10 cellular contexts compared by ENCODE assay signal in genomic region chr5:151775025-151775606, GRCh38. TPM values are rescaled to one million over a fixed set of nuclear protein-coding genes. Genes with fewer than 3 reads are reported as not detected.
DNase-seq lines count a peak whose midpoint lies in the region; ATAC-seq and TF ChIP-seq lines count a peak whose summit lies in the region.
"Had no signal": no experiment of that assay in that cellular context is flagged by ENCODE, and none has a peak within 500 bp of the region (broad histone marks: within the 10 kb centered on the region; RNA-seq: fewer than 3 reads in every experiment).

No MANE protein-coding gene starts in this region.

- H3K27me3 Mint-ChIP-seq in T-cell (no peaks in the 10 kb centered on the region), endothelial cell (ENCODE audit: unreplicated experiment) (peaks cover 9% of the 10 kb centered on the region)

- H3K4me1 Mint-ChIP-seq in T-cell (peaks cover 72 to 81% (median 74%) of the 10 kb centered on the region in 3 donors), endothelial cell (ENCODE audit: unreplicated experiment) (peaks cover 41% of the 10 kb centered on the region)

- CTCF ChIA-PET in T-cell (lab: Charles Lee): no interaction called here

- peaks cover 45% of the 10 kb centered on the region for H3K4me1 ChIP-seq in cardiac muscle cell (ENCODE audit: low read depth)
- H3K4me1 ChIP-seq in right atrium auricular region: peaks cover 0 to 73% of the 10 kb centered on the region in 2 donors
- peaks cover 21% of the 10 kb centered on the region for H3K4me1 ChIP-seq in iPS-18a (ENCODE audit: control insufficient read depth, low read depth, low read length)
- H3K4me1 ChIP-seq in transverse colon: peaks cover 22 to 79% (median 56%) of the 10 kb centered on the region in 4 donors

- H3K9me3 ChIP-seq in cardiac muscle cell (ENCODE audit: low read depth) (no peaks in the 10 kb centered on the region), right atrium auricular region (no peaks in the 10 kb centered on the region), iPS-18a (ENCODE audit: control insufficient read depth, low read depth, low read length) (no peaks in the 10 kb centered on the region), transverse colon (no peaks in the 10 kb centered on the region)
- H3K9me3 ChIP-seq: ovary had no signal

- H3K4me3 ChIP-seq in cardiac muscle cell (peak overlapping the region; percentile 10), right atrium auricular region (no peak overlapping the region), iPS-18a (ENCODE audit: low read length) (peak overlapping the region; percentile 93), transverse colon (no peak overlapping the region)
- H3K4me3 ChIP-seq: ovary had no signal

- TF ChIP-seq CTCF in cardiac muscle cell (IDR thresholded peaks at IDR 0.05; ENCODE audit: low read depth, low read length) (no peak), right atrium auricular region (IDR thresholded peaks at IDR 0.05) (no peak), transverse colon (IDR thresholded peaks at IDR 0.05) (no peak), endothelial cell (IDR thresholded peaks at IDR 0.05; ENCODE audit: unreplicated experiment) (no peak)

- 16 to 26% methylated on average over 3 of the region's 3 CpGs for WGBS in transverse colon (ENCODE audit: low coverage in 1 of 2), 2 donors

- POLR2A ChIA-PET in T-cell (lab: Charles Lee): interaction anchor here (0.6 to 1.8 kb wide), 2 partner anchors 16 to 24 kb away, joined by 3 to 6 read pairs; no protein-coding TSS in a partner anchor

- H3K27ac Mint-ChIP-seq in T-cell: peak overlapping the region; percentile 24 to 61
- H3K27ac Mint-ChIP-seq in endothelial cell (ENCODE audit: unreplicated experiment): no peak overlapping the region

- H3K36me3 Mint-ChIP-seq in T-cell: peaks cover 28% of the 10 kb centered on the region
- H3K36me3 Mint-ChIP-seq in endothelial cell (ENCODE audit: low read depth, unreplicated experiment): peaks cover 14% of the 10 kb centered on the region

- peak overlapping the region in 2 of 3 donors; percentile 55 to 79 for H3K4me3 Mint-ChIP-seq in T-cell
- H3K4me3 Mint-ChIP-seq in endothelial cell (ENCODE audit: unreplicated experiment): no peak overlapping the region

- TF ChIP-seq EP300 in transverse colon (IDR thresholded peaks at IDR 0.05; ENCODE audit: low read depth): no peak

- ATAC-seq in T-cell (replicated peaks in 1 of 4) (no peak), HG02623 (IDR thresholded peaks at IDR 0.05; ENCODE audit: unreplicated experiment) (no peak)

- intact Hi-C loops in transverse colon (cut with DNase I; ENCODE audit: low total_unique reads): no loop called here

- H3K27me3 ChIP-seq in cardiac muscle cell (no peaks in the 10 kb centered on the region), right atrium auricular region (no peaks in the 10 kb centered on the region), iPS-18a (ENCODE audit: control insufficient read depth, insufficient read depth, low read length) (no peaks in the 10 kb centered on the region), transverse colon (no peaks in the 10 kb centered on the region)
- H3K27me3 ChIP-seq: ovary had no signal

- H3K9ac ChIP-seq in iPS-18a (ENCODE audit: low read length): no peak overlapping the region

- H3K9me3 Mint-ChIP-seq in T-cell (no peaks in the 10 kb centered on the region), endothelial cell (ENCODE audit: unreplicated experiment) (no peaks in the 10 kb centered on the region)

- DNase-seq in cardiac muscle cell (ENCODE audit: low read depth in 1 of 2, low spot score in 1 of 2): no peak
- DNase-seq in right atrium auricular region (ENCODE audit: low spot score): no peak
- no peak for DNase-seq in T-cell
- no peak for DNase-seq in transverse colon
- no peak for DNase-seq in stimulated activated naive CD4-positive, alpha-beta T cell treated with Interleukin-2 at 50 U/mL for 16 hours (lab: John Stamatoyannopoulos, UW)
- DNase-seq in endothelial cell (ENCODE audit: low spot score): no peak
- DNase-seq: NCI-H1436 treated with DMSO at 0.1 percent for 48 hours, ovary had no signal

- no peak for TF ChIP-seq POLR2A in transverse colon (IDR thresholded peaks at IDR 0.05)

- in situ Hi-C loops in transverse colon (cut with MboI; ENCODE audit: low pct_ligation_motif_present in 1 of 4, low pct_unique_long_range_greater_than_20kb in 1 of 4, low sequenced_read_pairs in 3 of 4): no loop called here

- H3K27ac ChIP-seq in cardiac muscle cell (no peak overlapping the region), right atrium auricular region (no peak overlapping the region), iPS-18a (ENCODE audit: low read length) (no peak overlapping the region), transverse colon (peak overlapping the region in 3 of 4 donors; percentile 93 to 99 (median 97))
- H3K27ac ChIP-seq: ovary had no signal

- peaks cover 4% of the 10 kb centered on the region for H3K36me3 ChIP-seq in cardiac muscle cell
- no peaks in the 10 kb centered on the region for H3K36me3 ChIP-seq in right atrium auricular region
- peaks cover 21% of the 10 kb centered on the region for H3K36me3 ChIP-seq in iPS-18a (ENCODE audit: control insufficient read depth, low read depth, low read length)
- H3K36me3 ChIP-seq in transverse colon: peaks cover 0 to 3% (median 0%) of the 10 kb centered on the region in 4 donors
- H3K36me3 ChIP-seq: ovary had no signal

RNA-seq across cellular contexts. Expression of gene G3BP1, which starts 3.4 kb away (rescaled TPM):
- total RNA-seq in cardiac muscle cell (66.9 and 97.0 TPM in 2 replicates), right atrium auricular region (10 to 100 TPM; 57.1 to 60.9 TPM), T-cell (100 to 1,000 TPM; 109 to 185 (median 170) TPM), transverse colon (10 to 100 TPM; 35.4 to 88.6 (median 66.7) TPM), endothelial cell (ENCODE audit: unreplicated experiment) (213 TPM)
- 105 and 140 TPM in 2 replicates for polyA plus RNA-seq in cardiac muscle cell

RNA-seq across cellular contexts. Expression of gene ATOX1, which starts 16.7 kb away (rescaled TPM):
- total RNA-seq in cardiac muscle cell (68.2 and 168 TPM in 2 replicates), right atrium auricular region (10 to 100 TPM; 64.6 to 84.5 TPM), T-cell (10 to 100 TPM; 21.4 to 33.8 (median 30.9) TPM), transverse colon (10 to 100 TPM in 2 of 4 donors, 1 to 10 TPM in 2; 5.0 to 81.1 (median 31.7) TPM), endothelial cell (ENCODE audit: unreplicated experiment) (106 TPM)
- polyA plus RNA-seq in cardiac muscle cell: 186 and 190 TPM in 2 replicates

Comparison
In these comparisons a context has a peak if more than half of its experiments do, and no peak if none do; other contexts are left out.
1. H3K4me3 ChIP-seq: peak in cardiac muscle cell (single experiment) and iPS-18a (single experiment); none in right atrium auricular region (0 of 2) and transverse colon (0 of 4).
2. H3K27ac ChIP-seq: peak in transverse colon (3 of 4); none in cardiac muscle cell (single experiment), right atrium auricular region (0 of 2) and iPS-18a (single experiment).